16 cellular contexts compared by ENCODE assay signal in genomic region chr7:150994838-150995510, GRCh38. TPM values are rescaled to one million over a fixed set of nuclear protein-coding genes. Genes with fewer than 3 reads are reported as not detected.
DNase-seq lines count a peak whose midpoint lies in the region; ATAC-seq and TF ChIP-seq lines count a peak whose summit lies in the region.
"Had no signal": no experiment of that assay in that cellular context is flagged by ENCODE, and none has a peak within 500 bp of the region (broad histone marks: within the 10 kb centered on the region; RNA-seq: fewer than 3 reads in every experiment).

No MANE protein-coding gene starts in this region.

- no peak for ATAC-seq in activated naive CD8-positive, alpha-beta T cell treated with anti-CD3 and anti-CD28 coated beads, Interleukin-2, amount 50 U/mL, for 24 hours
- ATAC-seq in T-cell (replicated peaks in 1 of 4) (no peak), HG03354 (IDR thresholded peaks at IDR 0.05; ENCODE audit: poor library complexity, severe bottlenecking, unreplicated experiment) (no peak)

- POLR2A ChIA-PET in T-cell (lab: Charles Lee) = interaction anchor here in 1 of 2 donors (0.5 to 0.6 kb wide), 2 partner anchors 66 to 429 kb away, joined by 3 to 4 read pairs; no protein-coding TSS in a partner anchor

- H3K4me1 ChIP-seq in subcutaneous abdominal adipose tissue (ENCODE audit: control insufficient read depth in 5 of 5, insufficient read depth in 5 of 5, low read length in 5 of 5) = peaks cover 2 to 45% (median 26%) of the 10 kb centered on the region in 5 donors
- H3K4me1 ChIP-seq: ascending aorta had no signal

- H3K27me3 Mint-ChIP-seq in activated naive CD8-positive, alpha-beta T cell = no peaks in the 10 kb centered on the region
- peaks cover 4% of the 10 kb centered on the region for H3K27me3 Mint-ChIP-seq in activated naive CD8-positive, alpha-beta T cell treated with anti-CD3 and anti-CD28 coated beads, Interleukin-2, amount 50 U/mL, for 24 hours
- H3K27me3 Mint-ChIP-seq in T-cell (peaks cover 0 to 6% of the 10 kb centered on the region in 2 donors), glutamatergic neuron (ENCODE audit: unreplicated experiment) (peaks cover 5% of the 10 kb centered on the region), nephron progenitor cell (ENCODE audit: low read depth, poor library complexity) (peaks cover 7% of the 10 kb centered on the region)

- no peak overlapping the region for H3K27ac ChIP-seq in subcutaneous abdominal adipose tissue (ENCODE audit: low read depth, low read length)
- H3K27ac ChIP-seq: ascending aorta, WERI-Rb-1 had no signal

- peaks cover 10% of the 10 kb centered on the region for H3K36me3 Mint-ChIP-seq in activated naive CD8-positive, alpha-beta T cell
- H3K36me3 Mint-ChIP-seq in activated naive CD8-positive, alpha-beta T cell treated with anti-CD3 and anti-CD28 coated beads, Interleukin-2, amount 50 U/mL, for 24 hours (ENCODE audit: low read depth) = no peaks in the 10 kb centered on the region
- H3K36me3 Mint-ChIP-seq in T-cell = peaks cover 11% of the 10 kb centered on the region
- H3K36me3 Mint-ChIP-seq in glutamatergic neuron (ENCODE audit: unreplicated experiment) = peaks cover 18% of the 10 kb centered on the region
- no peaks in the 10 kb centered on the region for H3K36me3 Mint-ChIP-seq in nephron progenitor cell (ENCODE audit: low read depth)

- H3K4me1 Mint-ChIP-seq in activated naive CD8-positive, alpha-beta T cell (ENCODE audit: low read depth) = peaks cover 40% of the 10 kb centered on the region
- H3K4me1 Mint-ChIP-seq in activated naive CD8-positive, alpha-beta T cell treated with anti-CD3 and anti-CD28 coated beads, Interleukin-2, amount 50 U/mL, for 24 hours = peaks cover 21% of the 10 kb centered on the region
- H3K4me1 Mint-ChIP-seq in T-cell (peaks cover 39 to 47% (median 40%) of the 10 kb centered on the region in 3 donors), glutamatergic neuron (ENCODE audit: low read depth, unreplicated experiment) (peaks cover 4% of the 10 kb centered on the region), nephron progenitor cell (peaks cover 37% of the 10 kb centered on the region)

- peak overlapping the region in 4 of 5 donors; percentile 44 to 67 (median 62) for H3K4me3 ChIP-seq in subcutaneous abdominal adipose tissue (ENCODE audit: low read depth in 1 of 5, low read length in 5 of 5)

- H3K9ac ChIP-seq in subcutaneous abdominal adipose tissue (ENCODE audit: low read length in 5 of 5) = peak overlapping the region in 4 of 5 donors; percentile 38 to 53 (median 40)

- peak overlapping the region; percentile 20 for H3K4me3 Mint-ChIP-seq in activated naive CD8-positive, alpha-beta T cell
- H3K4me3 Mint-ChIP-seq in activated naive CD8-positive, alpha-beta T cell treated with anti-CD3 and anti-CD28 coated beads, Interleukin-2, amount 50 U/mL, for 24 hours = no peak overlapping the region
- H3K4me3 Mint-ChIP-seq in T-cell (peak overlapping the region in 1 of 3 donors; percentile 62), glutamatergic neuron (ENCODE audit: unreplicated experiment) (no peak overlapping the region), nephron progenitor cell (no peak overlapping the region)

- H3K9me3 ChIP-seq in subcutaneous abdominal adipose tissue (ENCODE audit: control insufficient read depth in 5 of 5, low read length in 5 of 5) = peaks cover 0 to 11% (median 0%) of the 10 kb centered on the region in 5 donors
- H3K9me3 ChIP-seq: ascending aorta had no signal

- H3K36me3 ChIP-seq in subcutaneous abdominal adipose tissue (ENCODE audit: control insufficient read depth in 5 of 5, insufficient read depth in 5 of 5, low read length in 5 of 5) = peaks cover 0 to 16% (median 9%) of the 10 kb centered on the region in 5 donors
- H3K36me3 ChIP-seq: ascending aorta, WERI-Rb-1 had no signal

- CTCF ChIA-PET in T-cell (lab: Charles Lee) = interaction anchor here (0.5 to 1.2 kb wide), 7 partner anchors 9 to 24 kb away, joined by 3 to 4 read pairs (median 3); no protein-coding TSS in a partner anchor

- TF ChIP-seq CTCF in glutamatergic neuron (IDR thresholded peaks at IDR 0.05; ENCODE audit: partially characterized antibody, unreplicated experiment) (no peak), nephron progenitor cell (IDR thresholded peaks at IDR 0.05) (no peak)

- H3K9me3 Mint-ChIP-seq in activated naive CD8-positive, alpha-beta T cell (ENCODE audit: low read depth) = peaks cover 13% of the 10 kb centered on the region
- H3K9me3 Mint-ChIP-seq in activated naive CD8-positive, alpha-beta T cell treated with anti-CD3 and anti-CD28 coated beads, Interleukin-2, amount 50 U/mL, for 24 hours = peaks cover 15% of the 10 kb centered on the region
- H3K9me3 Mint-ChIP-seq in T-cell (peaks cover 5 to 15% (median 11%) of the 10 kb centered on the region in 3 donors), glutamatergic neuron (ENCODE audit: unreplicated experiment) (peaks cover 19% of the 10 kb centered on the region), nephron progenitor cell (peaks cover 11% of the 10 kb centered on the region)

- H3K27me3 ChIP-seq in subcutaneous abdominal adipose tissue (ENCODE audit: control insufficient read depth in 5 of 5, insufficient read depth in 4 of 5, low read length in 5 of 5) = peaks cover 0 to 6% (median 0%) of the 10 kb centered on the region in 5 donors
- H3K27me3 ChIP-seq: ascending aorta had no signal

- no peak overlapping the region for H3K27ac Mint-ChIP-seq in activated naive CD8-positive, alpha-beta T cell
- H3K27ac Mint-ChIP-seq in activated naive CD8-positive, alpha-beta T cell treated with anti-CD3 and anti-CD28 coated beads, Interleukin-2, amount 50 U/mL, for 24 hours = no peak overlapping the region
- H3K27ac Mint-ChIP-seq in T-cell (peak overlapping the region; percentile 69 to 80), glutamatergic neuron (ENCODE audit: unreplicated experiment) (no peak overlapping the region), nephron progenitor cell (no peak overlapping the region)

- no peak for DNase-seq in activated naive CD8-positive, alpha-beta T cell treated with anti-CD3 and anti-CD28 coated beads, Interleukin-2, amount 50 U/mL, for 24 hours
- no peak for DNase-seq in T-cell
- peak; percentile 60 for DNase-seq in glutamatergic neuron
- DNase-seq in nephron progenitor cell = no peak
- no peak for DNase-seq in DMS114 treated with DMSO at 0.1 percent for 48 hours (lab: John Stamatoyannopoulos, UW; ENCODE audit: unreplicated experiment)
- DNase-seq: DND-41; HCEC 1CT; NCI-H446; stimulated activated CD4-positive, alpha-beta T cell treated with anti-CD3 and anti-CD28 coated beads, Interleukin-12 subunit alpha, Interleukin-12 subunit beta, amount 100 ng/mL, for 4 hours; WERI-Rb-1 had no signal

RNA-seq across cellular contexts. Expression of gene NOS3, which starts 4.2 kb away (rescaled TPM):
- total RNA-seq in T-cell (10 to 100 TPM in 1 of 5 donors, 1 to 10 TPM in 4; 4.8 to 10.1 (median 5.0) TPM), glutamatergic neuron (ENCODE audit: unreplicated experiment) (0.86 TPM)
- total RNA-seq: SK-MEL-5 had no signal

RNA-seq across cellular contexts. Expression of gene KCNH2, which starts 16.9 kb away (rescaled TPM):
- total RNA-seq in T-cell (1 to 10 TPM; 2.9 to 4.6 (median 3.0) TPM), glutamatergic neuron (ENCODE audit: unreplicated experiment) (73.7 TPM)
- total RNA-seq: ascending aorta, dermis blood vessel endothelial cell had no signal

RNA-seq across cellular contexts. Expression of gene ATG9B, which starts 29.3 kb away (rescaled TPM):
- total RNA-seq in T-cell (10 to 100 TPM; 24.0 to 37.0 (median 31.8) TPM), glutamatergic neuron (ENCODE audit: unreplicated experiment) (9.4 TPM)
- total RNA-seq: ascending aorta, dermis blood vessel endothelial cell had no signal

RNA-seq across cellular contexts. Expression of gene ABCB8, which starts 33.3 kb away (rescaled TPM):
- total RNA-seq in T-cell (10 to 100 TPM; 72.4 to 83.0 (median 74.8) TPM), glutamatergic neuron (ENCODE audit: unreplicated experiment) (57.1 TPM)

RNA-seq across cellular contexts. Expression of gene ASIC3, which starts 53.4 kb away (rescaled TPM):
- 10 to 100 TPM in 4 of 5 donors, 1 to 10 TPM in 1; 9.8 to 16.0 (median 11.9) TPM for total RNA-seq in T-cell
- 10.8 TPM for total RNA-seq in glutamatergic neuron (ENCODE audit: unreplicated experiment)
- total RNA-seq: ascending aorta, dermis blood vessel endothelial cell had no signal

Comparison
In these comparisons a context has a peak if more than half of its experiments do, and no peak if none do; other contexts are left out.
1. H3K27ac Mint-ChIP-seq: peak in T-cell (2 of 2); none in activated naive CD8-positive, alpha-beta T cell (single experiment), activated naive CD8-positive, alpha-beta T cell treated with anti-CD3 and anti-CD28 coated beads, Interleukin-2, amount 50 U/mL, for 24 hours (single experiment), glutamatergic neuron (single experiment) and nephron progenitor cell (single experiment).
2. RNA of gene KCNH2, which starts 16.9 kb away (total RNA-seq): 73.7 TPM in glutamatergic neuron (single experiment); 2.9 to 4.6 TPM in T-cell; every median in the first group is over 10 times any median in the second.